5 cellular contexts compared by ENCODE assay signal in genomic region chr10:24477925-24478324, GRCh38.
"Had no signal": no experiment of that assay in that cellular context is flagged by ENCODE, and none has a peak within 500 bp of the region (broad histone marks: within the 10 kb centered on the region; RNA-seq: fewer than 3 reads in every experiment).

No MANE protein-coding gene starts in this region.

- H3K4me3 Mint-ChIP-seq: GM23338, H9 had no signal

- H3K27ac Mint-ChIP-seq: GM23338, H9 had no signal

- ATAC-seq: GM23338, K562 had no signal

- H3K4me1 Mint-ChIP-seq: GM23338, H9 had no signal

- DNase-seq: H9, HCEC 1CT, IMR-90 had no signal

- H3K4me3 ChIP-seq: GM23338, K562 had no signal
